Comparison of ENCODE assay signal across 10 cellular contexts in the genomic region with DNA sequence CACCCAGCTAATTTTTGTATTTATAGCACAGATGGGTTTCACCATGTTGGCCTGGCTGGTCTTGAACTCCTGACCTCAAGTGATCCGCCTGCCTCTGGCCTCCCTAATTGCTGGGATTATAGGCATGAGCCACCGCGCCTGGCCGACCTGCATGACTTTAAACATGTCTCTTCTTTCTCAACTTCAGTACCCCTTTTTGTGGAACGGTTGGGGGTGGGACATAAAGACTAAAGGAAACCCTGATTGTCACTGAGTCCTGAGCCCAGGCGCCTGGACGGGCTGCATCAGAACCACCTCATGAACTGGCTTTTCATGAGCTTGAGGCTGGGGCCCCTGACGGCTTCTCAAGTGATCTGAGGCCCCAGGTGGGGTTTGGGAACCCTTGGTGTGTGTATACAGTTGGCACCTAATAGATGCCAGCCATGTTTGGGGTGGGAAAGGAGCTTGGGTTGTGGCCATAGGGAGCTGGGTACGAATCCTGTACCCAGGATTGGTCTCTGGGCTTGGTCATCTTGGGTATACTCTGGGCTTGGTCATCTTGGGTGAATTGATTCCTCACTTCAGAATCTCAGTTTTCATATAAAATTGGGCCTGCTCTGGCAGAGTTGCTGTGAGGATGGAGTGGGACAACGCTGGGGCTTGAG. TPM values are rescaled to one million over a fixed set of nuclear protein-coding genes. Genes with fewer than 3 reads are reported as not detected.
A peak's percentile ranks its signal among the peaks of the same experiment; 100 is the strongest.
DNase-seq lines count a peak whose midpoint lies in the region; ATAC-seq, FAIRE-seq and TF ChIP-seq lines count a peak whose summit lies in the region.
"Had no signal": no experiment of that assay in that cellular context is flagged by ENCODE, and none has a peak within 500 bp of the region (broad histone marks: within the 10 kb centered on the region; RNA-seq: fewer than 3 reads in every experiment).

No MANE protein-coding gene starts in this region.

- peaks cover 69% of the 10 kb centered on the region for H3K36me3 Mint-ChIP-seq in activated T-cell treated with anti-CD3 and anti-CD28 coated beads, Interleukin-2, amount 50 U/mL, for 24 hours (ENCODE audit: low read depth)

- H3K4me3 ChIP-seq in SU-DHL-6 (ENCODE audit: insufficient read depth, low read length, poor library complexity, severe bottlenecking) (peak overlapping the region; percentile 0), keratinocyte (ENCODE audit: control insufficient read depth in 2 of 3, extremely low read depth in 1 of 3, insufficient read depth in 2 of 3, low read depth in 1 of 3, low read length in 3 of 3) (no peak overlapping the region), subcutaneous abdominal adipose tissue (ENCODE audit: low read depth in 1 of 5, low read length in 5 of 5) (no peak overlapping the region)

- no peaks in the 10 kb centered on the region; the same call in 1 of the 2 replicates for H4K20me1 ChIP-seq in SU-DHL-6 (ENCODE audit: low read depth, low read length)
- no peaks in the 10 kb centered on the region for H4K20me1 ChIP-seq in keratinocyte (ENCODE audit: control insufficient read depth, extremely low read depth, insufficient read depth, low read length)

- H3K27me3 ChIP-seq in SU-DHL-6 (ENCODE audit: low read length) (no peaks in the 10 kb centered on the region), keratinocyte (ENCODE audit: control insufficient read depth, extremely low read depth, insufficient read depth, low read length) (no peaks in the 10 kb centered on the region), subcutaneous abdominal adipose tissue (ENCODE audit: control insufficient read depth in 5 of 5, insufficient read depth in 4 of 5, low read length in 5 of 5) (no peaks in the 10 kb centered on the region)
- H3K27me3 ChIP-seq: SJSA1 had no signal

- H3K27ac Mint-ChIP-seq in activated T-cell treated with anti-CD3 and anti-CD28 coated beads, Interleukin-2, amount 50 U/mL, for 24 hours = peak overlapping the region; percentile 96

- H3F3A ChIP-seq in SU-DHL-6 (ENCODE audit: insufficient read depth) = peaks cover 52% of the 10 kb centered on the region

- H3K4me3 Mint-ChIP-seq in activated T-cell treated with anti-CD3 and anti-CD28 coated beads, Interleukin-2, amount 50 U/mL, for 24 hours = peak overlapping the region; percentile 92

- no peak overlapping the region for H2AFZ ChIP-seq in SU-DHL-6 (ENCODE audit: low read depth, low read length, severe bottlenecking)
- no peak overlapping the region for H2AFZ ChIP-seq in keratinocyte (ENCODE audit: control insufficient read depth, low read length)

- no peaks in the 10 kb centered on the region for H3K9me2 ChIP-seq in SU-DHL-6 (replicated peaks; ENCODE audit: insufficient read depth, low read length)

- ATAC-seq in HG03108 (IDR thresholded peaks at IDR 0.05; ENCODE audit: unreplicated experiment) = no peak

- H3K4me2 ChIP-seq in SU-DHL-6 (ENCODE audit: low read depth, low read length, poor library complexity, severe bottlenecking) (peak overlapping the region; percentile 71), keratinocyte (ENCODE audit: control insufficient read depth, extremely low read depth, insufficient read depth, low read depth, low read length) (peak overlapping the region; percentile 30)

- no peaks in the 10 kb centered on the region for H3K9me3 Mint-ChIP-seq in activated T-cell treated with anti-CD3 and anti-CD28 coated beads, Interleukin-2, amount 50 U/mL, for 24 hours

- peak overlapping the region; percentile 95 for H3K27ac ChIP-seq in SU-DHL-6 (ENCODE audit: low read depth, low read length)
- H3K27ac ChIP-seq in keratinocyte (ENCODE audit: control insufficient read depth, insufficient read depth, low read length) = peak overlapping the region; percentile 8
- peak overlapping the region; percentile 41 for H3K27ac ChIP-seq in subcutaneous abdominal adipose tissue (ENCODE audit: low read depth, low read length)
- H3K27ac ChIP-seq: SJSA1 had no signal

- FAIRE-seq in keratinocyte (lab: Jason Lieb, UNC) = no peak

- no peaks in the 10 kb centered on the region for H3K9me1 ChIP-seq in keratinocyte (ENCODE audit: control insufficient read depth, extremely low read depth, insufficient read depth, low read length)

- dilution Hi-C loops in keratinocyte (cut with MboI; ENCODE audit: extremely low pct_ligation_motif_present, low sequenced_read_pairs) = no loop called here

- DNase-seq in activated T-cell treated with anti-CD3 and anti-CD28 coated beads, Interleukin-2, amount 50 U/mL, for 24 hours = peak; percentile 41
- no peak for DNase-seq in activated T-cell treated with anti-CD3 and anti-CD28 coated beads for 4 hours
- no peak for DNase-seq in keratinocyte (ENCODE audit: low read depth, low spot score)
- DNase-seq in KBM-7 = no peak
- DNase-seq in germinal center (ENCODE audit: low spot score) = no peak
- DNase-seq: NCI-H1092 treated with DMSO at 0.1 percent for 48 hours had no signal

- H3K4me1 ChIP-seq in keratinocyte (ENCODE audit: control insufficient read depth, extremely low read depth, insufficient read depth, low read length) (peaks cover 66% of the 10 kb centered on the region), subcutaneous abdominal adipose tissue (ENCODE audit: control insufficient read depth in 5 of 5, insufficient read depth in 5 of 5, low read length in 5 of 5) (peaks cover 6 to 65% (median 43%) of the 10 kb centered on the region in 5 donors)

- H3K36me3 ChIP-seq in SU-DHL-6 (ENCODE audit: low read length) (no peaks in the 10 kb centered on the region), keratinocyte (ENCODE audit: control insufficient read depth in 2 of 2, extremely low read depth in 1 of 2, insufficient read depth in 2 of 2, low read length in 2 of 2) (peaks cover 15 to 31% of the 10 kb centered on the region in 2 experiments), subcutaneous abdominal adipose tissue (ENCODE audit: control insufficient read depth in 5 of 5, insufficient read depth in 5 of 5, low read length in 5 of 5) (peaks cover 0 to 37% (median 27%) of the 10 kb centered on the region in 5 donors)

- no peaks in the 10 kb centered on the region for H3K27me3 Mint-ChIP-seq in activated T-cell treated with anti-CD3 and anti-CD28 coated beads, Interleukin-2, amount 50 U/mL, for 24 hours

- peaks cover 22% of the 10 kb centered on the region for H3K79me2 ChIP-seq in SU-DHL-6 (ENCODE audit: insufficient read depth, low read length)
- H3K79me2 ChIP-seq in keratinocyte (ENCODE audit: control insufficient read depth, insufficient read depth, low read length) = peaks cover 33% of the 10 kb centered on the region

- no peak for TF ChIP-seq CTCF in SU-DHL-6 (IDR thresholded peaks at IDR 0.05; ENCODE audit: insufficient read depth, low read length, poor library complexity, severe bottlenecking)
- no peak for TF ChIP-seq CTCF in keratinocyte (optimal IDR thresholded peaks at IDR 0.05 in 1 of 3, IDR thresholded peaks at IDR 0.05 in 1 of 3, conservative IDR thresholded peaks at IDR 0.05 in 1 of 3; ENCODE audit: extremely low read depth in 1 of 3, insufficient read depth in 2 of 3, low read length in 3 of 3)

- H3K9me3 ChIP-seq in SU-DHL-6 (ENCODE audit: insufficient read depth, low read length) (no peaks in the 10 kb centered on the region), keratinocyte (ENCODE audit: control insufficient read depth, low read depth, low read length) (no peaks in the 10 kb centered on the region), subcutaneous abdominal adipose tissue (ENCODE audit: control insufficient read depth in 5 of 5, low read length in 5 of 5) (no peaks in the 10 kb centered on the region)
- H3K9me3 ChIP-seq: SJSA1 had no signal

- H3K9ac ChIP-seq in SU-DHL-6 (ENCODE audit: low read length) = peak overlapping the region; percentile 68
- H3K9ac ChIP-seq in keratinocyte (ENCODE audit: control insufficient read depth, extremely low read depth, insufficient read depth, low read length) = peak overlapping the region; percentile 20
- peak overlapping the region in 3 of 5 donors; percentile 37 to 85 (median 48) for H3K9ac ChIP-seq in subcutaneous abdominal adipose tissue (ENCODE audit: low read length in 5 of 5)

- in situ Hi-C loops in KBM-7 (cut with MboI; ENCODE audit: low pct_unique_long_range_greater_than_20kb, low sequenced_read_pairs) = no loop called here

- peaks cover 66% of the 10 kb centered on the region for H3K4me1 Mint-ChIP-seq in activated T-cell treated with anti-CD3 and anti-CD28 coated beads, Interleukin-2, amount 50 U/mL, for 24 hours (ENCODE audit: low read depth)

RNA-seq across cellular contexts. Expression of a gene that starts 2.2 kb away (rescaled TPM):
- 23.4 to 38.5 TPM (median 29.9 TPM) in 3 replicates for polyA plus RNA-seq in keratinocyte
- 8.5 TPM for polyA plus RNA-seq in keratinocyte (2011; ENCODE audit: low read depth)
- polyA plus RNA-seq in keratinocyte (2011; cell fraction: cytosol; rRNA removed) = 17.7 and 37.1 TPM in 2 replicates
- polyA plus RNA-seq in keratinocyte (2011; cell fraction: nucleus; rRNA removed) = 20.6 and 22.3 TPM in 2 replicates
- 12.6 and 45.5 TPM in 2 replicates for polyA plus RNA-seq in keratinocyte (2012; ENCODE audit: low replicate concordance)
- 20.8 to 36.8 TPM (median 32.9 TPM) in 3 replicates for polyA minus RNA-seq in keratinocyte
- 50.6 TPM for polyA minus RNA-seq in keratinocyte (2011; cell fraction: cytosol; rRNA and poly(A)+ RNA removed)
- 13.2 and 19.5 TPM in 2 replicates for polyA minus RNA-seq in keratinocyte (2011; cell fraction: nucleus; rRNA and poly(A)+ RNA removed)

RNA-seq across cellular contexts. Expression of a gene that starts 17.9 kb away (rescaled TPM):
- polyA plus RNA-seq in keratinocyte = 1.1 to 4.7 TPM (median 4.3 TPM) in 3 replicates
- 0.69 TPM for polyA plus RNA-seq in keratinocyte (2011; ENCODE audit: low read depth)
- 2.2 and 14.0 TPM in 2 replicates for polyA plus RNA-seq in keratinocyte (2011; cell fraction: cytosol; rRNA removed)
- polyA plus RNA-seq in keratinocyte (2011; cell fraction: nucleus; rRNA removed) = 2.8 and 7.2 TPM in 2 replicates
- 2.0 and 7.7 TPM in 2 replicates for polyA plus RNA-seq in keratinocyte (2012; ENCODE audit: low replicate concordance)
- 0.32 to 2.3 TPM (median 0.40 TPM) in 3 replicates for polyA minus RNA-seq in keratinocyte
- polyA minus RNA-seq in keratinocyte (2011; cell fraction: cytosol; rRNA and poly(A)+ RNA removed) = 14.4 TPM
- 2.2 and 3.4 TPM in 2 replicates for polyA minus RNA-seq in keratinocyte (2011; cell fraction: nucleus; rRNA and poly(A)+ RNA removed)

RNA-seq across cellular contexts. Expression of a gene that starts 19.3 kb away (rescaled TPM):
- 6.0 to 11.2 TPM (median 7.7 TPM) in 3 replicates for polyA plus RNA-seq in keratinocyte
- polyA plus RNA-seq in keratinocyte (2011; ENCODE audit: low read depth) = 2.1 TPM
- polyA plus RNA-seq in keratinocyte (2011; cell fraction: cytosol; rRNA removed) = 6.1 and 18.8 TPM in 2 replicates
- polyA plus RNA-seq in keratinocyte (2011; cell fraction: nucleus; rRNA removed) = 5.3 and 8.8 TPM in 2 replicates
- 13.5 and 15.7 TPM in 2 replicates for polyA plus RNA-seq in keratinocyte (2012; ENCODE audit: low replicate concordance)
- polyA minus RNA-seq in keratinocyte = 2.7 to 6.3 TPM (median 2.9 TPM) in 3 replicates
- polyA minus RNA-seq in keratinocyte (2011; cell fraction: cytosol; rRNA and poly(A)+ RNA removed) = 20.7 TPM
- 3.8 and 4.1 TPM in 2 replicates for polyA minus RNA-seq in keratinocyte (2011; cell fraction: nucleus; rRNA and poly(A)+ RNA removed)

RNA-seq across cellular contexts. Expression of a gene that starts 28.2 kb away (rescaled TPM):
- polyA plus RNA-seq in keratinocyte = not detected in 3 replicates
- not detected for polyA plus RNA-seq in keratinocyte (2011; ENCODE audit: low read depth)
- not detected in 2 replicates for polyA plus RNA-seq in keratinocyte (2011; cell fraction: cytosol; rRNA removed)
- not detected in 2 replicates for polyA plus RNA-seq in keratinocyte (2011; cell fraction: nucleus; rRNA removed)
- polyA plus RNA-seq in keratinocyte (2012; ENCODE audit: low replicate concordance) = not detected in 2 replicates
- not detected in 3 replicates for polyA minus RNA-seq in keratinocyte
- not detected for polyA minus RNA-seq in keratinocyte (2011; cell fraction: cytosol; rRNA and poly(A)+ RNA removed)
- polyA minus RNA-seq in keratinocyte (2011; cell fraction: nucleus; rRNA and poly(A)+ RNA removed) = not detected in 2 replicates

RNA-seq across cellular contexts. Expression of a gene that starts 44.5 kb away (rescaled TPM):
- polyA plus RNA-seq in keratinocyte = 0.02 to 0.07 TPM (median 0.06 TPM) in 3 replicates
- not detected for polyA plus RNA-seq in keratinocyte (2011; ENCODE audit: low read depth)
- polyA plus RNA-seq in keratinocyte (2011; cell fraction: cytosol; rRNA removed) = 0.04 TPM in 1 of 2 replicates, not detected in the other
- polyA plus RNA-seq in keratinocyte (2011; cell fraction: nucleus; rRNA removed) = 0.11 and 0.13 TPM in 2 replicates
- 0.06 TPM in 1 of 2 replicates, not detected in the other for polyA plus RNA-seq in keratinocyte (2012; ENCODE audit: low replicate concordance)
- 0.22 to 0.30 TPM in 2 of 3 replicates, not detected in the other for polyA minus RNA-seq in keratinocyte
- not detected for polyA minus RNA-seq in keratinocyte (2011; cell fraction: cytosol; rRNA and poly(A)+ RNA removed)
- 0.32 and 0.47 TPM in 2 replicates for polyA minus RNA-seq in keratinocyte (2011; cell fraction: nucleus; rRNA and poly(A)+ RNA removed)

Comparison
In these comparisons a context has a peak if more than half of its experiments do, and no peak if none do; other contexts are left out.
1. H3K27ac ChIP-seq: peak in every context shown above with its lines; median percentile 95 in SU-DHL-6; 41 in subcutaneous abdominal adipose tissue; 8 in keratinocyte.